Comparison of ENCODE assay signal across 20 cellular contexts in genomic region chr20:61818746-61819483, GRCh38.
DNase-seq lines count a peak whose midpoint lies in the region; ATAC-seq, FAIRE-seq and TF ChIP-seq lines count a peak whose summit lies in the region.
"Had no signal": no experiment of that assay in that cellular context is flagged by ENCODE, and none has a peak within 500 bp of the region (broad histone marks: within the 10 kb centered on the region; RNA-seq: fewer than 3 reads in every experiment).

No MANE protein-coding gene starts in this region.

- no peak overlapping the region for H3K4me2 ChIP-seq in osteoblast (ENCODE audit: insufficient read depth, low read length)

- H3K36me3 Mint-ChIP-seq in glutamatergic neuron (ENCODE audit: unreplicated experiment), result no peaks in the 10 kb centered on the region
- H3K36me3 Mint-ChIP-seq in activated CD8-positive, alpha-beta memory T cell treated with anti-CD3 and anti-CD28 coated beads, Interleukin-2, amount 10 ng/mL, durations not matched to agents 7 days and 5 days, result no peaks in the 10 kb centered on the region

- H3K4me3 ChIP-seq in osteoblast (ENCODE audit: insufficient read depth, low read length), result no peak overlapping the region
- H3K4me3 ChIP-seq in SJCRH30, result no peak overlapping the region
- H3K4me3 ChIP-seq: GM23248 had no signal

- peaks cover 4% of the 10 kb centered on the region for H3K9me3 Mint-ChIP-seq in glutamatergic neuron (ENCODE audit: unreplicated experiment)
- H3K9me3 Mint-ChIP-seq in activated CD8-positive, alpha-beta memory T cell treated with anti-CD3 and anti-CD28 coated beads, Interleukin-2, amount 10 ng/mL, durations not matched to agents 7 days and 5 days (ENCODE audit: low read depth), result peaks cover 3% of the 10 kb centered on the region

- H3K27ac ChIP-seq in osteoblast (ENCODE audit: low read depth, low read length) (no peak overlapping the region), SJCRH30 (no peak overlapping the region)
- H3K27ac ChIP-seq: GM23248 had no signal

- no peaks in the 10 kb centered on the region for H3K79me2 ChIP-seq in osteoblast (ENCODE audit: insufficient read depth, low read length)

- TF ChIP-seq CTCF in glutamatergic neuron (IDR thresholded peaks at IDR 0.05; ENCODE audit: partially characterized antibody, unreplicated experiment) (no peak), osteoblast (IDR thresholded peaks at IDR 0.05; ENCODE audit: extremely low read depth, low read depth, low read length) (no peak)

- H3K4me3 Mint-ChIP-seq in glutamatergic neuron (ENCODE audit: unreplicated experiment), result no peak overlapping the region
- H3K4me3 Mint-ChIP-seq in activated CD8-positive, alpha-beta memory T cell treated with anti-CD3 and anti-CD28 coated beads, Interleukin-2, amount 10 ng/mL, durations not matched to agents 7 days and 5 days, result no peak overlapping the region
- H3K4me3 Mint-ChIP-seq: CD4-positive, alpha-beta T cell had no signal

- FAIRE-seq in HTR-8/SVneo (lab: Jason Lieb, UNC), result peak; percentile 55
- FAIRE-seq: G401.6, GM12891, H54 had no signal

- H4K20me1 ChIP-seq in osteoblast (ENCODE audit: insufficient read depth, low read length), result no peaks in the 10 kb centered on the region

- no peak overlapping the region for H3K27ac Mint-ChIP-seq in glutamatergic neuron (ENCODE audit: unreplicated experiment)
- H3K27ac Mint-ChIP-seq in activated CD8-positive, alpha-beta memory T cell treated with anti-CD3 and anti-CD28 coated beads, Interleukin-2, amount 10 ng/mL, durations not matched to agents 7 days and 5 days, result no peak overlapping the region
- H3K27ac Mint-ChIP-seq: CD4-positive, alpha-beta T cell had no signal

- H3K9me3 ChIP-seq in osteoblast (ENCODE audit: low read depth, low read length) (peaks cover 1% of the 10 kb centered on the region), SJCRH30 (replicated peaks) (no peaks in the 10 kb centered on the region)

- peaks cover 1% of the 10 kb centered on the region for H3K4me1 Mint-ChIP-seq in glutamatergic neuron (ENCODE audit: low read depth, unreplicated experiment)
- no peaks in the 10 kb centered on the region for H3K4me1 Mint-ChIP-seq in activated CD8-positive, alpha-beta memory T cell treated with anti-CD3 and anti-CD28 coated beads, Interleukin-2, amount 10 ng/mL, durations not matched to agents 7 days and 5 days

- H3K36me3 ChIP-seq in osteoblast (ENCODE audit: insufficient read depth, low read length) (no peaks in the 10 kb centered on the region), SJCRH30 (no peaks in the 10 kb centered on the region)

- no peaks in the 10 kb centered on the region for H3K27me3 Mint-ChIP-seq in glutamatergic neuron (ENCODE audit: unreplicated experiment)
- H3K27me3 Mint-ChIP-seq in activated CD8-positive, alpha-beta memory T cell treated with anti-CD3 and anti-CD28 coated beads, Interleukin-2, amount 10 ng/mL, durations not matched to agents 7 days and 5 days, result no peaks in the 10 kb centered on the region
- H3K27me3 Mint-ChIP-seq: CD4-positive, alpha-beta T cell had no signal

- no peak overlapping the region for H2AFZ ChIP-seq in osteoblast (ENCODE audit: low read length)
- H2AFZ ChIP-seq: GM23248 had no signal

- ATAC-seq in left cardiac atrium, result no peak
- no peak for ATAC-seq in Right ventricle myocardium inferior
- no peak for ATAC-seq in activated CD8-positive, alpha-beta memory T cell treated with anti-CD3 and anti-CD28 coated beads, Interleukin-2, amount 10 ng/mL, durations not matched to agents 7 days and 5 days
- ATAC-seq: HCT116 had no signal

- H3K27me3 ChIP-seq in osteoblast (ENCODE audit: insufficient read depth, low read length), result no peaks in the 10 kb centered on the region
- peaks cover 65% of the 10 kb centered on the region for H3K27me3 ChIP-seq in SJCRH30

- CTCF ChIA-PET in activated CD8-positive, alpha-beta memory T cell treated with anti-CD3 and anti-CD28 coated beads, Interleukin-2, amount 10 ng/mL, durations not matched to agents 7 days and 5 days (lab: Charles Lee), result no interaction called here

- H3K4me1 ChIP-seq in osteoblast (ENCODE audit: insufficient read depth, low read length) (no peaks in the 10 kb centered on the region), SJCRH30 (no peaks in the 10 kb centered on the region)

- DNase-seq in left cardiac atrium (peak; percentile 14), Right ventricle myocardium inferior (ENCODE audit: missing footprints) (no peak), HTR-8/SVneo (ENCODE audit: insufficient read length, low spot score) (no peak), glutamatergic neuron (peak; percentile 11), osteoblast (ENCODE audit: insufficient read length, low spot score, missing footprints) (peak; percentile 60), NAMALWA (ENCODE audit: low spot score) (no peak), SJCRH30 (no peak)
- no peak for DNase-seq in activated CD8-positive, alpha-beta memory T cell treated with anti-CD3 and anti-CD28 coated beads, Interleukin-2, amount 10 ng/mL, durations not matched to agents 7 days and 5 days
- DNase-seq: ACHN; C1 segment of cervical spinal cord; Calu3; CD4-positive, alpha-beta T cell; DMS153; DMS79 treated with DMSO at 0.1 percent for 48 hours; EL; GM23248 had no signal

- intact Hi-C loops in left cardiac atrium (cut with DNase I), result no loop called here
- intact Hi-C loops in Right ventricle myocardium inferior (cut with DNase I), result no loop called here

Comparison
In these comparisons a context has a peak if more than half of its experiments do, and no peak if none do; other contexts are left out.
1. DNase-seq: peak in left cardiac atrium (single experiment), glutamatergic neuron (single experiment) and osteoblast (single experiment); none in Right ventricle myocardium inferior (single experiment), HTR-8/SVneo (single experiment), activated CD8-positive, alpha-beta memory T cell treated with anti-CD3 and anti-CD28 coated beads, Interleukin-2, amount 10 ng/mL, durations not matched to agents 7 days and 5 days (single experiment), NAMALWA (single experiment) and SJCRH30 (0 of 2).